8 cellular contexts compared by ENCODE assay signal in genomic region chr12:96719671-96720362, GRCh38.
DNase-seq lines count a peak whose midpoint lies in the region; ATAC-seq, FAIRE-seq and TF ChIP-seq lines count a peak whose summit lies in the region.

No MANE protein-coding gene starts in this region.

- H3K14ac ChIP-seq in mesenchymal stem cell (ENCODE audit: low read length in 2 of 2), result no peak overlapping the region

- H3K4ac ChIP-seq in mesenchymal stem cell (ENCODE audit: low read depth in 1 of 2, low read length in 2 of 2), result no peak overlapping the region

- no peaks in the 10 kb centered on the region for H3K36me3 ChIP-seq in BJ (ENCODE audit: control insufficient read depth, insufficient read depth, low read length)
- H3K36me3 ChIP-seq in K562 (ENCODE audit: control insufficient read depth, insufficient read depth, low read length), result no peaks in the 10 kb centered on the region
- no peaks in the 10 kb centered on the region for H3K36me3 ChIP-seq in mesenchymal stem cell (ENCODE audit: control insufficient read depth in 1 of 2, insufficient read depth in 2 of 2, low read depth in 1 of 2, low read length in 2 of 2)

- FAIRE-seq in K562 (lab: Jason Lieb, UNC), result no peak

- H2BK12ac ChIP-seq in mesenchymal stem cell (ENCODE audit: low read length in 2 of 2), result no peak overlapping the region

- ATAC-seq in GM18861 (IDR thresholded peaks at IDR 0.05; ENCODE audit: unreplicated experiment), result peak; percentile 95
- peak; percentile 95 for ATAC-seq in HG03064 (IDR thresholded peaks at IDR 0.05; ENCODE audit: low read depth, unreplicated experiment)
- no peak for ATAC-seq in K562

- no peaks in the 10 kb centered on the region for H3K9me1 ChIP-seq in K562 (ENCODE audit: control insufficient read depth, insufficient read depth, low read length)

- H3K4me3 ChIP-seq in BJ (ENCODE audit: low read depth, low read length) (0 out of 2 replicates have a peak overlapping the region, but pooled peaks have one; percentile 5), K562 (no peak overlapping the region), mesenchymal stem cell (ENCODE audit: insufficient read depth in 1 of 2, low read depth in 1 of 2, low read length in 2 of 2) (peak overlapping the region in 1 of 2 experiments; percentile 75)

- H3K23ac ChIP-seq in mesenchymal stem cell (ENCODE audit: low read length in 2 of 2), result no peak overlapping the region

- DNase-seq in BJ (ENCODE audit: low read depth), result no peak
- DNase-seq in NCI-H345 (lab: John Stamatoyannopoulos, UW), result peak; percentile 91
- no peak for DNase-seq in K562 (ENCODE audit: extremely low read depth in 1 of 4, low spot score in 3 of 4)
- DNase-seq in mesenchymal stem cell, result peak; percentile 45
- no peak for DNase-seq in NK-92 (lab: John Stamatoyannopoulos, UW; ENCODE audit: unreplicated experiment)
- DNase-seq in UCSD-AML1 (lab: John Stamatoyannopoulos, UW; ENCODE audit: unreplicated experiment), result no peak

- no TSS peak for BruUV-seq in K562 (replicated peaks; lab: Mats Ljungman, UMichigan)

- TF ChIP-seq RAD21 in K562 (CRISPR knock-in tag; conservative IDR thresholded peaks at IDR 0.05 in 1 of 2, IDR thresholded peaks at IDR 0.05 in 1 of 2), result no peak

- no peaks in the 10 kb centered on the region for H3K79me1 ChIP-seq in mesenchymal stem cell (replicated peaks; ENCODE audit: low read length, poor library complexity, severe bottlenecking)

- H4K91ac ChIP-seq in mesenchymal stem cell (ENCODE audit: low read length), result no peak overlapping the region

- 0% methylated on average over 5 of the region's 5 CpGs for WGBS in K562 (ENCODE audit: insufficient coverage, low coverage, missing lambda C conversion rate)
- WGBS in mesenchymal stem cell, result 89% methylated on average over 3 of the region's 5 CpGs

- H2AFZ ChIP-seq in K562 (ENCODE audit: low read depth, low read length), result peak overlapping the region; percentile 45; the same call in 1 of the 2 replicates
- H2AFZ ChIP-seq in mesenchymal stem cell (ENCODE audit: low read depth, low read length), result no peak overlapping the region

- TF ChIP-seq CTCF in BJ (IDR thresholded peaks at IDR 0.05; ENCODE audit: insufficient read depth, low read depth, low read length), result no peak
- TF ChIP-seq CTCF in K562 (IDR thresholded peaks at IDR 0.05 in 2 of 3, conservative IDR thresholded peaks at IDR 0.05 in 1 of 3; ENCODE audit: insufficient read depth in 2 of 3, low read depth in 1 of 3, low read length in 3 of 3), result no peak

- no peaks in the 10 kb centered on the region for H3K79me2 ChIP-seq in K562 (ENCODE audit: control insufficient read depth, insufficient read depth, low read length)

- H4K8ac ChIP-seq in mesenchymal stem cell (ENCODE audit: low read length), result no peak overlapping the region

- no peak for TF ChIP-seq POLR2A in K562 (conservative IDR thresholded peaks at IDR 0.05)

- intact Hi-C loops in K562 (cut with micrococcal nuclease), result no loop called here

- H3K9me3 ChIP-seq in K562 (replicated peaks; ENCODE audit: control insufficient read depth, insufficient read depth, low read depth, low read length), result no peaks in the 10 kb centered on the region
- no peaks in the 10 kb centered on the region for H3K9me3 ChIP-seq in mesenchymal stem cell (ENCODE audit: control insufficient read depth, low read length)

- POLR2A ChIA-PET in BJ (lab: Charles Lee) (no interaction called here), K562 (lab: Yijun Ruan, JAX) (interaction anchor here (0.6 kb wide), 1 partner anchor 1625 kb away, joined by 4 read pairs; no protein-coding TSS in a partner anchor)

- H2BK5ac ChIP-seq in mesenchymal stem cell (ENCODE audit: low read depth, low read length, poor library complexity, severe bottlenecking), result no peak overlapping the region

- H3K27ac ChIP-seq in K562 (ENCODE audit: extremely low read depth, low read depth, low read length) (no peak overlapping the region), mesenchymal stem cell (ENCODE audit: low read length, poor library complexity, severe bottlenecking) (no peak overlapping the region)

- no peak overlapping the region; the same call in 1 of the 2 replicates for H3K4me2 ChIP-seq in K562 (ENCODE audit: insufficient read depth, low read length)
- H3K4me2 ChIP-seq in mesenchymal stem cell (ENCODE audit: low read length, poor library complexity, severe bottlenecking), result peak overlapping the region; percentile 25

- no peak overlapping the region for H2AK5ac ChIP-seq in mesenchymal stem cell (ENCODE audit: low read length, severe bottlenecking)

- peak overlapping the region in 1 of 2 experiments; percentile 8 for H3K18ac ChIP-seq in mesenchymal stem cell (ENCODE audit: low read depth in 1 of 2, low read length in 2 of 2)

- no peak overlapping the region for H2BK120ac ChIP-seq in mesenchymal stem cell (ENCODE audit: low read depth, low read length)

- no peaks in the 10 kb centered on the region for H4K20me1 ChIP-seq in K562 (replicated peaks; ENCODE audit: control insufficient read depth, insufficient read depth, low read length)

- CTCF ChIA-PET in BJ (lab: Yijun Ruan, JAX), result no interaction called here
- CTCF ChIA-PET in K562 (lab: Yijun Ruan, JAX; ENCODE audit: low intra/inter-chr PET ratio), result no interaction called here

- H3K27me3 ChIP-seq in BJ (ENCODE audit: control insufficient read depth, insufficient read depth, low read length) (no peaks in the 10 kb centered on the region), K562 (ENCODE audit: control insufficient read depth in 2 of 2, insufficient read depth in 2 of 2, low read length in 2 of 2) (no peaks in the 10 kb centered on the region), mesenchymal stem cell (ENCODE audit: control insufficient read depth in 1 of 2, insufficient read depth in 1 of 2, low read length in 2 of 2) (no peaks in the 10 kb centered on the region)

- H3K9ac ChIP-seq in K562 (ENCODE audit: insufficient read depth in 1 of 2, low read depth in 2 of 2, low read length in 2 of 2) (no peak overlapping the region), mesenchymal stem cell (ENCODE audit: low read length) (peak overlapping the region; percentile 77)

- H3K4me1 ChIP-seq in K562 (replicated peaks in 1 of 2; ENCODE audit: control insufficient read depth in 2 of 2, insufficient read depth in 2 of 2, low read length in 2 of 2) (no peaks in the 10 kb centered on the region), mesenchymal stem cell (ENCODE audit: control insufficient read depth, insufficient read depth, low read depth, low read length) (peaks cover 2% of the 10 kb centered on the region)

- H2BK15ac ChIP-seq in mesenchymal stem cell (ENCODE audit: low read depth, poor library complexity, severe bottlenecking), result no peak overlapping the region

- no peak for TF ChIP-seq EP300 in K562 (IDR thresholded peaks at IDR 0.05; ENCODE audit: low read length)

- in situ Hi-C loops in K562 (cut with MboI), result no loop called here

TF ChIP-seq in K562, 482 proteins besides CTCF, POLR2A, EP300 and RAD21:
- TF ChIP-seq VEZF1 (CRISPR knock-in tag; IDR thresholded peaks at IDR 0.05) (no peak), POLR3G (IDR thresholded peaks at IDR 0.05; ENCODE audit: extremely low read depth, insufficient read length, insufficient replicate concordance) (no peak), TFE3 (CRISPR knock-in tag; IDR thresholded peaks at IDR 0.05) (0 out of 2 replicates have a peak, but pooled peaks have one; percentile 14), FOXA3 (CRISPR knock-in tag; conservative IDR thresholded peaks at IDR 0.05 in 1 of 2, IDR thresholded peaks at IDR 0.05 in 1 of 2) (peak in 1 of 2 experiments; percentile 70; a peak in 2 of 4 replicates)

Comparison
In these comparisons a context has a peak if more than half of its experiments do, and no peak if none do; other contexts are left out.
1. DNase-seq: peak in NCI-H345 (single experiment) and mesenchymal stem cell (single experiment); none in BJ (single experiment), K562 (0 of 4), NK-92 (single experiment) and UCSD-AML1 (single experiment).